ENCODE assay signal across 8 cellular contexts in the genomic region with DNA sequence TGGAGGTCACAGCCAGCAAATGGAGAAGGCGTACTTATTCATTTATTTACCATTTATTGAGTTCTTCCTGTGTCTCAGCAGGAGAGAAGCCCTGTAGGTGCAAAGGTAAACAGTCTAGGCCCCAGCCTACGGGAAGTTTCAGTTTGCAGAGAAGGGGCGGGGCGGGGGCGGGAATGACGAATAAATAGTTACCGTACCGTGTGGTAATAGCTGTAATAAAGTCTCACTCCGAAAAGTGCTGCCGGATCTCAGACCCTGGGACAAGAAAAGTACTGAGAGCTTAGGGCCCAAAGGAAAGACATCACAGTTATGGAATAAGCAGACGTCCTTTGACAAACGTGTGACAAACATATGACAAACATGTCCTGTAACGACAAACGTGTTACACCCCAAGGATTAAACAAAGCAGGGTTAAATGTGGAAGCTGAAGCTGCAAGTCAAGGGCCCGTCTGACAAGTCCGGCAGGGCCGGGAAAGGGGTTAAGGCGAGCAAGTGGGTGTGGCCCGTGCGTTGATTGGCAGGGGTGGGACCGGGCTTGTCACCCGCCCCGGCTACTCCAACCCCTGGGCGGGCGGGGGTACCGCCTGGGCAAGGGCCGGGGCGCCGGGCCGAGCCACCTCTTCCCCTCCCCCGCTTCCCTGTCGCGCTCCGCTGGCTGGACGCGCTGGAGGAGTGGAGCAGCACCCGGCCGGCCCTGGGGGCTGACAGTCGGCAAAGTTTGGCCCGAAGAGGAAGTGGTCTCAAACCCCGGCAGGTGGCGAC. TPM values are rescaled to one million over a fixed set of nuclear protein-coding genes. Genes with fewer than 3 reads are reported as not detected.
DNase-seq lines count a peak whose midpoint lies in the region; ATAC-seq and TF ChIP-seq lines count a peak whose summit lies in the region.

A gene with protein sequence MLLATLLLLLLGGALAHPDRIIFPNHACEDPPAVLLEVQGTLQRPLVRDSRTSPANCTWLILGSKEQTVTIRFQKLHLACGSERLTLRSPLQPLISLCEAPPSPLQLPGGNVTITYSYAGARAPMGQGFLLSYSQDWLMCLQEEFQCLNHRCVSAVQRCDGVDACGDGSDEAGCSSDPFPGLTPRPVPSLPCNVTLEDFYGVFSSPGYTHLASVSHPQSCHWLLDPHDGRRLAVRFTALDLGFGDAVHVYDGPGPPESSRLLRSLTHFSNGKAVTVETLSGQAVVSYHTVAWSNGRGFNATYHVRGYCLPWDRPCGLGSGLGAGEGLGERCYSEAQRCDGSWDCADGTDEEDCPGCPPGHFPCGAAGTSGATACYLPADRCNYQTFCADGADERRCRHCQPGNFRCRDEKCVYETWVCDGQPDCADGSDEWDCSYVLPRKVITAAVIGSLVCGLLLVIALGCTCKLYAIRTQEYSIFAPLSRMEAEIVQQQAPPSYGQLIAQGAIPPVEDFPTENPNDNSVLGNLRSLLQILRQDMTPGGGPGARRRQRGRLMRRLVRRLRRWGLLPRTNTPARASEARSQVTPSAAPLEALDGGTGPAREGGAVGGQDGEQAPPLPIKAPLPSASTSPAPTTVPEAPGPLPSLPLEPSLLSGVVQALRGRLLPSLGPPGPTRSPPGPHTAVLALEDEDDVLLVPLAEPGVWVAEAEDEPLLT (plus strand): TSS at position 541 of the 762 bp plus-strand sequence. CDS start 564 bp downstream, outside the sequence.

- no peaks in the 10 kb centered on the region for H3K27me3 Mint-ChIP-seq in progenitor cell of endocrine pancreas

- peaks cover 9% of the 10 kb centered on the region for H3K36me3 Mint-ChIP-seq in progenitor cell of endocrine pancreas (ENCODE audit: insufficient read depth)

- no peak for TF ChIP-seq CTCF in GM12875 (IDR thresholded peaks at IDR 0.05; ENCODE audit: borderline replicate concordance, insufficient read depth, low read depth, low read length)
- peak in 1 of 9 donors; percentile 7 for TF ChIP-seq CTCF in heart right ventricle (IDR thresholded peaks at IDR 0.05)
- no peak for TF ChIP-seq CTCF in progenitor cell of endocrine pancreas (IDR thresholded peaks at IDR 0.05; ENCODE audit: unreplicated experiment)

- H3K4me1 ChIP-seq in heart right ventricle: peaks cover 2 to 30% (median 24%) of the 10 kb centered on the region in 9 donors
- H3K4me1 ChIP-seq in urinary bladder (ENCODE audit: insufficient read depth): peaks cover 3% of the 10 kb centered on the region

- ATAC-seq in HG02610 (IDR thresholded peaks at IDR 0.05; ENCODE audit: unreplicated experiment) (peak; percentile 75), heart right ventricle (peak; percentile 95 to 97 (median 96))

- peak within 1 kb of the TSS; percentile 100 for H3K27ac Mint-ChIP-seq in progenitor cell of endocrine pancreas

- WGBS in adipose tissue, 3 donors: 0 to 1% (median 1%) methylated on average over 35 to 42 of the region's 42 CpGs
- 0% methylated on average over 41 to 42 of the region's 42 CpGs for WGBS in heart right ventricle, 2 donors
- under 1% methylated on average over 42 of the region's 42 CpGs for WGBS in urinary bladder

- H3K4me3 Mint-ChIP-seq in progenitor cell of endocrine pancreas (ENCODE audit: low read depth): peak within 1 kb of the TSS; percentile 91

- H3K27me3 ChIP-seq in heart right ventricle: no peaks in the 10 kb centered on the region

- intact Hi-C loops in heart right ventricle (cut with DNase I): loop anchor here in 2 of 10 donors (5.0 kb wide), 1 partner anchor 46 kb away; the partner anchor contains the start of gene RBM23 (in 2 of the 2)

- H3K4me3 ChIP-seq in GM12875 (ENCODE audit: low read depth, low read length): peak within 1 kb of the TSS; percentile 73
- peak within 1 kb of the TSS; percentile 74 to 97 (median 90) for H3K4me3 ChIP-seq in heart right ventricle
- peak within 1 kb of the TSS; percentile 93 for H3K4me3 ChIP-seq in urinary bladder (ENCODE audit: low read depth, low read length)

- peaks cover 14% of the 10 kb centered on the region for H3K4me1 Mint-ChIP-seq in progenitor cell of endocrine pancreas (ENCODE audit: low read depth)

- no peaks in the 10 kb centered on the region for H3K9me3 Mint-ChIP-seq in progenitor cell of endocrine pancreas (ENCODE audit: low read depth)

- H3K27ac ChIP-seq in adipose tissue (ENCODE audit: low read depth, low read length) (peak within 1 kb of the TSS; percentile 94), heart right ventricle (peak within 1 kb of the TSS; percentile 95 to 99 (median 98)), urinary bladder (ENCODE audit: low read depth) (peak within 1 kb of the TSS; percentile 98)

- DNase-seq in NCI-H1048 (lab: John Stamatoyannopoulos, UW) (peak; percentile 36), T follicular helper cell (ENCODE audit: low read depth) (peak; percentile 59), heart right ventricle (peak; percentile 92 to 95), progenitor cell of endocrine pancreas (ENCODE audit: low spot score, unreplicated experiment) (peak; percentile 85)

- H3K36me3 ChIP-seq in heart right ventricle (peaks cover 0 to 35% (median 26%) of the 10 kb centered on the region in 9 donors), urinary bladder (ENCODE audit: insufficient read depth) (peaks cover 2% of the 10 kb centered on the region)

- no peaks in the 10 kb centered on the region for H3K9me3 ChIP-seq in heart right ventricle

RNA-seq across cellular contexts. Expression of the gene that starts here (rescaled TPM):
- 10 to 100 TPM; 43.8 to 91.5 (median 50.6) TPM for polyA plus RNA-seq in adipose tissue
- 100 to 1,000 TPM in 1 of 10 donors, 10 to 100 TPM in 9; 39.3 to 101 (median 50.9) TPM for total RNA-seq in heart right ventricle
- polyA plus RNA-seq in heart right ventricle: 10 to 100 TPM; 10.3 to 38.4 TPM
- total RNA-seq in progenitor cell of endocrine pancreas: 39.8 and 43.1 TPM in 2 replicates
- 22.1 TPM for total RNA-seq in urinary bladder
- polyA plus RNA-seq in urinary bladder: 195 TPM

Comparison
In these comparisons a context has a peak if more than half of its experiments do, and no peak if none do; other contexts are left out.
1. Peak in every context shown above with its lines: DNase-seq, ATAC-seq, H3K4me3 ChIP-seq and H3K27ac ChIP-seq.
2. DNase-seq: peak in every context shown above with its lines; median percentile 94 in heart right ventricle; 85 in progenitor cell of endocrine pancreas; 59 in T follicular helper cell; 36 in NCI-H1048.